Comparison of ENCODE assay signal across 8 cellular contexts in the genomic region with DNA sequence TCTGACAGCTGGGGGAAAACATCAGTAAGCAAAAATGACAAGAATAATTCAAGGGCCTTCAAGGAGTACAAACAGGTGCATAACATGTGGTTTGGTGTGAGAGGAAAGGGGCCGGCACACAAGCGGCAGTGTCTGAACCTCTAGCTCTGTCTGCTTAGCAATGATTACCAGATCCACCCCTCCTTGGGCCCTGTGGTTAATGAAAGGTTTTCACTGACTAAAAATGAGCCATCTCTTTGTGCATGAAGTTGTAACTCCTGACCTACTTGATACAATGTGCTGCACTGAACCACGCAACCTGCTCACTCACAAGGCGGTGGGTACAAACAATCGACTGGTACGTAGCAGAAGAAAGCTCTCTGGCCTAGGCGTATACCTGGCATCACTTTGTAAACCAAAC. TPM values are rescaled to one million over a fixed set of nuclear protein-coding genes. Genes with fewer than 3 reads are reported as not detected.
DNase-seq lines count a peak whose midpoint lies in the region; ATAC-seq and FAIRE-seq lines count a peak whose summit lies in the region.

No MANE protein-coding gene starts in this region.

- H3K4me3 Mint-ChIP-seq in T-helper 17 cell, result peak overlapping the region; percentile 84
- H3K4me3 Mint-ChIP-seq in effector memory CD8-positive, alpha-beta T cell, result peak overlapping the region; percentile 74 to 75

- no peaks in the 10 kb centered on the region for H3K9me3 ChIP-seq in T-helper 17 cell (ENCODE audit: control insufficient read depth, low read length, poor library complexity, severe bottlenecking)

- peak; percentile 98 for FAIRE-seq in GM18507 (lab: Jason Lieb, UNC)

- H3K36me3 Mint-ChIP-seq in T-helper 17 cell (ENCODE audit: low read depth), result peaks cover 6% of the 10 kb centered on the region
- peaks cover 49% of the 10 kb centered on the region for H3K36me3 Mint-ChIP-seq in effector memory CD8-positive, alpha-beta T cell (ENCODE audit: insufficient read depth)

- peak; percentile 72 for ATAC-seq in HG02884 (IDR thresholded peaks at IDR 0.05; ENCODE audit: unreplicated experiment)
- ATAC-seq in T-helper 17 cell, result peak; percentile 81
- peak; percentile 81 for ATAC-seq in effector memory CD8-positive, alpha-beta T cell (replicated peaks)

- no peaks in the 10 kb centered on the region for H3K9me3 Mint-ChIP-seq in effector memory CD8-positive, alpha-beta T cell

- DNase-seq in GM18507 (ENCODE audit: extremely low spot score, insufficient read length, low read depth), result peak; percentile 54
- peak; percentile 19 to 54 (median 45) for DNase-seq in T-helper 17 cell
- peak; percentile 59 to 66 (median 63) for DNase-seq in effector memory CD8-positive, alpha-beta T cell
- no peak for DNase-seq in caudate nucleus (lab: John Stamatoyannopoulos, UW)
- no peak for DNase-seq in AG20443 (ENCODE audit: low spot score)
- no peak for DNase-seq in DMS 273 (lab: John Stamatoyannopoulos, UW; ENCODE audit: unreplicated experiment)
- DNase-seq in D341Med (ENCODE audit: low spot score), result no peak

- peaks cover 62% of the 10 kb centered on the region for H3K4me1 Mint-ChIP-seq in T-helper 17 cell
- peaks cover 67 to 74% of the 10 kb centered on the region in 2 donors for H3K4me1 Mint-ChIP-seq in effector memory CD8-positive, alpha-beta T cell (ENCODE audit: low read depth in 2 of 2)

- no peak overlapping the region for H3K27ac ChIP-seq in caudate nucleus (ENCODE audit: low read depth, low read length)

- H3K27me3 Mint-ChIP-seq in T-helper 17 cell, result no peaks in the 10 kb centered on the region
- no peaks in the 10 kb centered on the region for H3K27me3 Mint-ChIP-seq in effector memory CD8-positive, alpha-beta T cell

- H3K27ac Mint-ChIP-seq in T-helper 17 cell, result peak overlapping the region; percentile 98
- H3K27ac Mint-ChIP-seq in effector memory CD8-positive, alpha-beta T cell, result peak overlapping the region; percentile 96 to 99

RNA-seq across cellular contexts. Expression of a gene that starts 15.1 kb away (rescaled TPM):
- 10 to 100 TPM; 58.9 to 68.6 TPM for total RNA-seq in T-helper 17 cell

RNA-seq across cellular contexts. Expression of a gene that starts 39.7 kb away (rescaled TPM):
- 100 to 1,000 TPM; 191 to 201 TPM for total RNA-seq in T-helper 17 cell

RNA-seq across cellular contexts. Expression of a gene that starts 41.0 kb away (rescaled TPM):
- total RNA-seq in T-helper 17 cell, result 10 to 100 TPM; 63.8 to 66.8 TPM

Comparison
In these comparisons a context has a peak if more than half of its experiments do, and no peak if none do; other contexts are left out.
1. DNase-seq: peak in GM18507 (single experiment), T-helper 17 cell (3 of 3) and effector memory CD8-positive, alpha-beta T cell (3 of 3); none in caudate nucleus (0 of 61), AG20443 (single experiment), DMS 273 (single experiment) and D341Med (single experiment).
2. Peak in every context shown above with its lines, with median percentiles within 50 percentile points of each other: ATAC-seq.